Comparison of ENCODE assay signal across 20 cellular contexts in genomic region chr18:77866309-77866708, GRCh38.
A peak's percentile ranks its signal among the peaks of the same experiment; 100 is the strongest.
DNase-seq lines count a peak whose midpoint lies in the region; TF ChIP-seq lines count a peak whose summit lies in the region.
"Had no signal": no experiment of that assay in that cellular context is flagged by ENCODE, and none has a peak within 500 bp of the region (broad histone marks: within the 10 kb centered on the region; RNA-seq: fewer than 3 reads in every experiment).

No MANE protein-coding gene starts in this region.

- POLR2A ChIA-PET in activated CD4-positive, alpha-beta memory T cell treated with anti-CD3 and anti-CD28 coated beads, Interleukin-2, amount 10 ng/mL, durations not matched to agents 7 days and 5 days (lab: Charles Lee): no interaction called here

- no peak for TF ChIP-seq CTCF in NB4 (IDR thresholded peaks at IDR 0.05; ENCODE audit: low read depth, low read length)

- H3K4me1 Mint-ChIP-seq in activated CD4-positive, alpha-beta memory T cell treated with anti-CD3 and anti-CD28 coated beads, Interleukin-2, amount 10 ng/mL, durations not matched to agents 7 days and 5 days: no peaks in the 10 kb centered on the region
- no peaks in the 10 kb centered on the region for H3K4me1 Mint-ChIP-seq in activated naive CD8-positive, alpha-beta T cell treated with anti-CD3 and anti-CD28 coated beads for 36 hours
- H3K4me1 Mint-ChIP-seq: T-helper 17 cell had no signal

- H3K4me3 Mint-ChIP-seq in activated CD4-positive, alpha-beta memory T cell treated with anti-CD3 and anti-CD28 coated beads, Interleukin-2, amount 10 ng/mL, durations not matched to agents 7 days and 5 days: no peak overlapping the region
- no peak overlapping the region for H3K4me3 Mint-ChIP-seq in activated naive CD8-positive, alpha-beta T cell treated with anti-CD3 and anti-CD28 coated beads for 36 hours
- H3K4me3 Mint-ChIP-seq: CD4-positive, alpha-beta T cell; T-helper 17 cell had no signal

- TF ChIP-seq POLR2A in NB4 (IDR thresholded peaks at IDR 0.05; ENCODE audit: extremely low read depth, insufficient read length): no peak

- CTCF ChIA-PET in activated CD4-positive, alpha-beta memory T cell treated with anti-CD3 and anti-CD28 coated beads, Interleukin-2, amount 10 ng/mL, durations not matched to agents 7 days and 5 days (lab: Charles Lee): no interaction called here

- H3K4me3 ChIP-seq in H7 (ENCODE audit: insufficient read depth, low read depth, low read length) (no peak overlapping the region), NB4 (ENCODE audit: low read depth, low read length) (no peak overlapping the region)
- H3K4me3 ChIP-seq: A549; BLaER1 treated with 17β-estradiol and CSF1 and Interleukin-3, amounts not matched to agents 10 nM and 100 nM; K562; SK-N-MC had no signal

- H3K36me3 Mint-ChIP-seq in activated CD4-positive, alpha-beta memory T cell treated with anti-CD3 and anti-CD28 coated beads, Interleukin-2, amount 10 ng/mL, durations not matched to agents 7 days and 5 days (ENCODE audit: low read depth): no peaks in the 10 kb centered on the region
- H3K36me3 Mint-ChIP-seq in activated naive CD8-positive, alpha-beta T cell treated with anti-CD3 and anti-CD28 coated beads for 36 hours: no peaks in the 10 kb centered on the region

- H3K27me3 Mint-ChIP-seq in activated CD4-positive, alpha-beta memory T cell treated with anti-CD3 and anti-CD28 coated beads, Interleukin-2, amount 10 ng/mL, durations not matched to agents 7 days and 5 days: no peaks in the 10 kb centered on the region
- H3K27me3 Mint-ChIP-seq in activated naive CD8-positive, alpha-beta T cell treated with anti-CD3 and anti-CD28 coated beads for 36 hours: peaks cover 10% of the 10 kb centered on the region

- H3K9me3 Mint-ChIP-seq in activated CD4-positive, alpha-beta memory T cell treated with anti-CD3 and anti-CD28 coated beads, Interleukin-2, amount 10 ng/mL, durations not matched to agents 7 days and 5 days: peaks cover 3% of the 10 kb centered on the region
- H3K9me3 Mint-ChIP-seq in activated naive CD8-positive, alpha-beta T cell treated with anti-CD3 and anti-CD28 coated beads for 36 hours: no peaks in the 10 kb centered on the region
- H3K9me3 Mint-ChIP-seq: CD4-positive, alpha-beta T cell had no signal

- H3K36me3 ChIP-seq in H7 (replicated peaks; ENCODE audit: control insufficient read depth, insufficient read depth, low read length): no peaks in the 10 kb centered on the region
- H3K36me3 ChIP-seq: BLaER1 treated with 17β-estradiol and CSF1 and Interleukin-3, amounts not matched to agents 10 nM and 100 nM had no signal

- DNase-seq in H7 (peak; percentile 63), NB4 (ENCODE audit: low read depth) (peak; percentile 12), SW480 (ENCODE audit: low spot score) (peak; percentile 3), left kidney (ENCODE audit: low read depth, low spot score) (peak; percentile 66), epidermal melanocyte (ENCODE audit: insufficient read length, low spot score) (no peak)
- no peak for DNase-seq in activated CD4-positive, alpha-beta memory T cell treated with anti-CD3 and anti-CD28 coated beads, Interleukin-2, amount 10 ng/mL, durations not matched to agents 7 days and 5 days
- DNase-seq in activated naive CD8-positive, alpha-beta T cell treated with anti-CD3 and anti-CD28 coated beads for 36 hours: no peak
- DNase-seq: AML-193; CD4-positive, alpha-beta T cell; GF-D8; NCI-H1694; NCI-H2081; NCI-H2227 treated with DMSO at 0.1 percent for 48 hours; NCI-H526 treated with DMSO at 0.1 percent for 48 hours; SHP77 treated with DMSO at 0.1 percent for 48 hours; T-helper 17 cell had no signal

- no peaks in the 10 kb centered on the region for H3K27me3 ChIP-seq in H7 (ENCODE audit: control insufficient read depth, insufficient read depth, low read length)
- H3K27me3 ChIP-seq: BLaER1 treated with 17β-estradiol and CSF1 and Interleukin-3, amounts not matched to agents 10 nM and 100 nM had no signal

- H3K27ac Mint-ChIP-seq in activated CD4-positive, alpha-beta memory T cell treated with anti-CD3 and anti-CD28 coated beads, Interleukin-2, amount 10 ng/mL, durations not matched to agents 7 days and 5 days: no peak overlapping the region
- H3K27ac Mint-ChIP-seq in activated naive CD8-positive, alpha-beta T cell treated with anti-CD3 and anti-CD28 coated beads for 36 hours: no peak overlapping the region
- H3K27ac Mint-ChIP-seq: CD4-positive, alpha-beta T cell; T-helper 17 cell had no signal

Comparison
In these comparisons a context has a peak if more than half of its experiments do, and no peak if none do; other contexts are left out.
1. DNase-seq: peak in H7 (single experiment), NB4 (single experiment), SW480 (single experiment) and left kidney (single experiment); none in activated CD4-positive, alpha-beta memory T cell treated with anti-CD3 and anti-CD28 coated beads, Interleukin-2, amount 10 ng/mL, durations not matched to agents 7 days and 5 days (single experiment), epidermal melanocyte (single experiment) and activated naive CD8-positive, alpha-beta T cell treated with anti-CD3 and anti-CD28 coated beads for 36 hours (single experiment).